9 cellular contexts compared by ENCODE assay signal in genomic region chr2:172288603-172289002, GRCh38.
A peak's percentile ranks its signal among the peaks of the same experiment; 100 is the strongest.
DNase-seq lines count a peak whose midpoint lies in the region; ATAC-seq and TF ChIP-seq lines count a peak whose summit lies in the region.
"Had no signal": no experiment of that assay in that cellular context is flagged by ENCODE, and none has a peak within 500 bp of the region (broad histone marks: within the 10 kb centered on the region; RNA-seq: fewer than 3 reads in every experiment).

No MANE protein-coding gene starts in this region.

- H3K9me3 ChIP-seq in endodermal cell (ENCODE audit: control insufficient read depth, low read length): no peaks in the 10 kb centered on the region

- H3K27me3 ChIP-seq in endodermal cell (ENCODE audit: control insufficient read depth, insufficient read depth, low read length, poor library complexity, severe bottlenecking): no peaks in the 10 kb centered on the region
- H3K27me3 ChIP-seq in brain microvascular endothelial cell (replicated peaks): no peaks in the 10 kb centered on the region

- no peaks in the 10 kb centered on the region for H3K9me3 Mint-ChIP-seq in activated T-helper 1 cell treated with anti-CD3 and anti-CD28 coated beads, Interleukin-12 subunit alpha, Interleukin-12 subunit beta, Interleukin-2, Interleukin-4 antibody, amounts not matched to agents 30 ng/mL and 10 ng/mL and 1 ng/mL, durations not matched to agents 14 hours and 24 hours and 36 hours
- H3K9me3 Mint-ChIP-seq in endodermal cell: peaks cover 4% of the 10 kb centered on the region

- no peak for ATAC-seq in left cardiac atrium

- no peak overlapping the region for H3K4me3 Mint-ChIP-seq in activated T-helper 1 cell treated with anti-CD3 and anti-CD28 coated beads, Interleukin-12 subunit alpha, Interleukin-12 subunit beta, Interleukin-2, Interleukin-4 antibody, amounts not matched to agents 30 ng/mL and 10 ng/mL and 1 ng/mL, durations not matched to agents 14 hours and 24 hours and 36 hours
- H3K4me3 Mint-ChIP-seq in endodermal cell: no peak overlapping the region
- H3K4me3 Mint-ChIP-seq: CD4-positive, CD25-positive, alpha-beta regulatory T cell had no signal

- H3K4me3 ChIP-seq in endodermal cell (ENCODE audit: low read length) (no peak overlapping the region), brain microvascular endothelial cell (ENCODE audit: low read depth, low read length) (no peak overlapping the region)

- in situ Hi-C loops in brain microvascular endothelial cell (cut with HindIII; ENCODE audit: low pct_ligation_motif_present, low sequenced_read_pairs): no loop called here

- peaks cover 5% of the 10 kb centered on the region for H3K27me3 Mint-ChIP-seq in activated T-helper 1 cell treated with anti-CD3 and anti-CD28 coated beads, Interleukin-12 subunit alpha, Interleukin-12 subunit beta, Interleukin-2, Interleukin-4 antibody, amounts not matched to agents 30 ng/mL and 10 ng/mL and 1 ng/mL, durations not matched to agents 14 hours and 24 hours and 36 hours (ENCODE audit: insufficient read depth)
- H3K27me3 Mint-ChIP-seq in endodermal cell (ENCODE audit: insufficient read depth): peaks cover 9% of the 10 kb centered on the region

- peaks cover 12% of the 10 kb centered on the region for H3K4me1 Mint-ChIP-seq in activated T-helper 1 cell treated with anti-CD3 and anti-CD28 coated beads, Interleukin-12 subunit alpha, Interleukin-12 subunit beta, Interleukin-2, Interleukin-4 antibody, amounts not matched to agents 30 ng/mL and 10 ng/mL and 1 ng/mL, durations not matched to agents 14 hours and 24 hours and 36 hours (ENCODE audit: low read depth)
- peaks cover 19% of the 10 kb centered on the region for H3K4me1 Mint-ChIP-seq in endodermal cell

- WGBS in endodermal cell (ENCODE audit: insufficient coverage in 1 of 2, insufficient read length in 1 of 2), 2 experiments: 74% methylated on average over 1 of the region's 1 CpG; no CpG with 5 or more reads in 1 of the 2 experiments

- intact Hi-C loops in activated T-helper 1 cell treated with anti-CD3 and anti-CD28 coated beads, Interleukin-12 subunit alpha, Interleukin-12 subunit beta, Interleukin-2, Interleukin-4 antibody, amounts not matched to agents 30 ng/mL and 10 ng/mL and 1 ng/mL, durations not matched to agents 14 hours and 24 hours and 36 hours (cut with micrococcal nuclease): no loop called here
- intact Hi-C loops in left cardiac atrium (cut with DNase I): no loop called here

- DNase-seq in activated T-helper 1 cell treated with Interleukin-2 at 50 U/mL for 16 hours (ENCODE audit: low read depth): peak; percentile 19
- DNase-seq in activated T-helper 1 cell treated with anti-CD3 and anti-CD28 coated beads, Interleukin-12 subunit alpha, Interleukin-12 subunit beta, Interleukin-2, Interleukin-4 antibody, amounts not matched to agents 30 ng/mL and 10 ng/mL and 1 ng/mL, durations not matched to agents 14 hours and 24 hours and 36 hours (ENCODE audit: low spot score): no peak
- DNase-seq in T-helper 9 cell: peak; percentile 38
- DNase-seq in endodermal cell: peak; percentile 16
- no peak for DNase-seq in brain microvascular endothelial cell
- no peak for DNase-seq in HK-2 (ENCODE audit: unreplicated experiment)
- no peak for DNase-seq in putamen (ENCODE audit: low spot score)
- DNase-seq in left cardiac atrium: no peak

- H3K36me3 ChIP-seq in endodermal cell (ENCODE audit: control insufficient read depth, insufficient read depth, low read length) (no peaks in the 10 kb centered on the region), brain microvascular endothelial cell (replicated peaks) (no peaks in the 10 kb centered on the region)

- peaks cover 4% of the 10 kb centered on the region for H3K4me1 ChIP-seq in endodermal cell (ENCODE audit: control insufficient read depth, insufficient read depth, low read length)

- no peaks in the 10 kb centered on the region for H3K36me3 Mint-ChIP-seq in activated T-helper 1 cell treated with anti-CD3 and anti-CD28 coated beads, Interleukin-12 subunit alpha, Interleukin-12 subunit beta, Interleukin-2, Interleukin-4 antibody, amounts not matched to agents 30 ng/mL and 10 ng/mL and 1 ng/mL, durations not matched to agents 14 hours and 24 hours and 36 hours (ENCODE audit: low read depth)
- no peaks in the 10 kb centered on the region for H3K36me3 Mint-ChIP-seq in endodermal cell (ENCODE audit: low read depth)
- H3K36me3 Mint-ChIP-seq: CD4-positive, CD25-positive, alpha-beta regulatory T cell had no signal

- no peak overlapping the region for H3K27ac Mint-ChIP-seq in activated T-helper 1 cell treated with anti-CD3 and anti-CD28 coated beads, Interleukin-12 subunit alpha, Interleukin-12 subunit beta, Interleukin-2, Interleukin-4 antibody, amounts not matched to agents 30 ng/mL and 10 ng/mL and 1 ng/mL, durations not matched to agents 14 hours and 24 hours and 36 hours
- H3K27ac Mint-ChIP-seq in endodermal cell: no peak overlapping the region

- TF ChIP-seq CTCF in endodermal cell (conservative IDR thresholded peaks at IDR 0.05) (no peak), brain microvascular endothelial cell (IDR thresholded peaks at IDR 0.05; ENCODE audit: low read depth, low read length, missing control alignments) (no peak)

- no peak overlapping the region for H3K9ac ChIP-seq in endodermal cell (ENCODE audit: extremely low read depth, low read length, poor library complexity, severe bottlenecking)

- H3K27ac ChIP-seq in endodermal cell (ENCODE audit: low read depth, low read length) (no peak overlapping the region), brain microvascular endothelial cell (no peak overlapping the region)

Comparison
In these comparisons a context has a peak if more than half of its experiments do, and no peak if none do; other contexts are left out.
1. DNase-seq: peak in activated T-helper 1 cell treated with Interleukin-2 at 50 U/mL for 16 hours (single experiment), T-helper 9 cell (single experiment) and endodermal cell (single experiment); none in activated T-helper 1 cell treated with anti-CD3 and anti-CD28 coated beads, Interleukin-12 subunit alpha, Interleukin-12 subunit beta, Interleukin-2, Interleukin-4 antibody, amounts not matched to agents 30 ng/mL and 10 ng/mL and 1 ng/mL, durations not matched to agents 14 hours and 24 hours and 36 hours (single experiment), brain microvascular endothelial cell (single experiment), HK-2 (single experiment), putamen (single experiment) and left cardiac atrium (single experiment).